In genomic region chr3:195632046-195632445, GRCh38 we compare ENCODE assay signal across 2 cellular contexts. TPM values are rescaled to one million over a fixed set of nuclear protein-coding genes. Genes with fewer than 3 reads are reported as not detected.
"Had no signal": no experiment of that assay in that cellular context is flagged by ENCODE, and none has a peak within 500 bp of the region (broad histone marks: within the 10 kb centered on the region; RNA-seq: fewer than 3 reads in every experiment).

No MANE protein-coding gene starts in this region.

RNA-seq across cellular contexts. Expression of gene APOD, which starts 48.3 kb away (rescaled TPM):
- total RNA-seq: cardiac muscle cell; T-helper 2 cell treated with Interferon-gamma antibody and Interleukin-4, amounts not matched to agents 100 ng/mL and 5 ng/mL, for 36 hours had no signal
